ENCODE assay signal across 19 cellular contexts in the genomic region with DNA sequence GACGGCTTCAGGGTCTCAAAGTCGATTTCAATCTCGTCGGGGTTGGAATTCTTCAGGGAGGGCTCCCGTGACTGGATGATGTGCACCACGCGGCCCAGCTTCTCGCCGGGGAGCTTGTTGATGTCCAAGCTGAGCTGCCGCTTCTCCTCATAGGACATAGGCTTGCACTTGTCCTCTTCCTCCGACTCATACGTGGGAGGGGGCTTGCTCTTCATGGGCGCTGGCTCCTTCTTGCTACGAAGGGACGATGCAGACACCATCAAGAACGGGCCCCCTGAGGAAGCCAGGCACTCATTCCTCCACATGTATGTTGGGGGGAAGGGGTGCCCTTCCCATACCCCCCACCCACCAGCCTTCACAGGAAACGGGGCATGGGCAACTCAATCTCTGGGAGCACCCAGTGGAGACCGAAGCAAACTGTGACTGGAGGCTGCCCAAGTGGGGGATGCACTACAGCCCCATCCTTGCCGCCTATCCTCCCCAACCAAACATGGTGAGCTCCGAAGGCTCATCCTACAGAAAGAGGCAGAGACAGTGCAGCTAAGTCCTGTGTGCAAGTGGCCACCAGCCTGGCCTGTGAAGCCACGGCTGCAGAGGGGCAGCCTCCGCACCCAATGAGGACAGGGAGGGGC. TPM values are rescaled to one million over a fixed set of nuclear protein-coding genes. Genes with fewer than 3 reads are reported as not detected.
A peak's percentile ranks its signal among the peaks of the same experiment; 100 is the strongest.
DNase-seq lines count a peak whose midpoint lies in the region; ATAC-seq and TF ChIP-seq lines count a peak whose summit lies in the region.
"Had no signal": no experiment of that assay in that cellular context is flagged by ENCODE, and none has a peak within 500 bp of the region (broad histone marks: within the 10 kb centered on the region; RNA-seq: fewer than 3 reads in every experiment).

No MANE protein-coding gene starts in this region.

- no peaks in the 10 kb centered on the region for H3K27me3 Mint-ChIP-seq in activated T-cell treated with anti-CD3 and anti-CD28 coated beads, Interleukin-2, amount 50 U/mL, for 24 hours
- H3K27me3 Mint-ChIP-seq in chondrocyte (ENCODE audit: low read depth) = no peaks in the 10 kb centered on the region
- H3K27me3 Mint-ChIP-seq: B cell; CD4-positive, alpha-beta T cell had no signal

- no peaks in the 10 kb centered on the region for H3K9me2 ChIP-seq in OCI-LY7 (ENCODE audit: insufficient read depth, low read length)

- no peak for ATAC-seq in sciatic nerve
- ATAC-seq: GM12878, GM23338 had no signal

- TF ChIP-seq CTCF in OCI-LY7 (conservative IDR thresholded peaks at IDR 0.05; ENCODE audit: low read length) (no peak), chondrocyte (IDR thresholded peaks at IDR 0.05) (no peak)

- no peak overlapping the region for H2AFZ ChIP-seq in OCI-LY7 (ENCODE audit: low read length)
- H2AFZ ChIP-seq: GM23338 had no signal

- H3K4me1 Mint-ChIP-seq in activated T-cell treated with anti-CD3 and anti-CD28 coated beads, Interleukin-2, amount 50 U/mL, for 24 hours (ENCODE audit: low read depth) = no peaks in the 10 kb centered on the region
- H3K4me1 Mint-ChIP-seq in chondrocyte (ENCODE audit: low read depth) = peaks cover 37% of the 10 kb centered on the region

- H3K4me3 ChIP-seq in OCI-LY7 (ENCODE audit: low read depth, low read length, poor library complexity, severe bottlenecking) = no peak overlapping the region
- H3K4me3 ChIP-seq: GM12878, GM23338 had no signal

- no peaks in the 10 kb centered on the region for H3K9me3 Mint-ChIP-seq in activated T-cell treated with anti-CD3 and anti-CD28 coated beads, Interleukin-2, amount 50 U/mL, for 24 hours
- H3K9me3 Mint-ChIP-seq in chondrocyte (ENCODE audit: low read depth) = no peaks in the 10 kb centered on the region
- H3K9me3 Mint-ChIP-seq: CD4-positive, alpha-beta T cell had no signal

- CTCF ChIA-PET in OCI-LY7 (lab: Charles Lee; ENCODE audit: unreplicated experiment) = no interaction called here

- intact Hi-C loops in OCI-LY7 (cut with micrococcal nuclease; ENCODE audit: unreplicated experiment) = no loop called here
- intact Hi-C loops in sciatic nerve (cut with DNase I) = no loop called here

- no peak for DNase-seq in activated T-cell treated with anti-CD3 and anti-CD28 coated beads, Interleukin-2, amount 50 U/mL, for 24 hours
- no peak for DNase-seq in activated T-cell treated with anti-CD3 and anti-CD28 coated beads, Interleukin-2, amount 50 U/mL, for 1 hour
- DNase-seq in OCI-LY7 (ENCODE audit: low spot score) (no peak), chondrocyte (ENCODE audit: low spot score) (peak; percentile 71), sciatic nerve (ENCODE audit: low spot score) (peak; percentile 50), glomerular visceral epithelial cell (ENCODE audit: extremely low spot score) (no peak), Ammon's horn (ENCODE audit: low spot score) (no peak)
- DNase-seq in activated naive CD4-positive, alpha-beta T cell (lab: John Stamatoyannopoulos, UW) = no peak
- DNase-seq: CD4-positive, alpha-beta T cell; KBM-7; NCI-H187 treated with DMSO at 0.1 percent for 48 hours; NCI-H2227 treated with DMSO at 0.1 percent for 48 hours; NCI-H510A treated with DMSO at 0.1 percent for 48 hours; NCI-H774; OCI-M1 had no signal

- H3K27ac ChIP-seq in OCI-LY7 (ENCODE audit: low read depth, low read length, poor library complexity, severe bottlenecking) = no peak overlapping the region
- H3K27ac ChIP-seq: 22Rv1 had no signal

- H3K9me3 ChIP-seq in OCI-LY7 (ENCODE audit: low read length) = no peaks in the 10 kb centered on the region

- H3K36me3 Mint-ChIP-seq in activated T-cell treated with anti-CD3 and anti-CD28 coated beads, Interleukin-2, amount 50 U/mL, for 24 hours (ENCODE audit: low read depth) = peaks cover 98% of the 10 kb centered on the region
- peaks cover 30% of the 10 kb centered on the region for H3K36me3 Mint-ChIP-seq in chondrocyte (ENCODE audit: low read depth)

- H4K20me1 ChIP-seq in OCI-LY7 (ENCODE audit: insufficient read depth, low read length) = no peaks in the 10 kb centered on the region

- no peaks in the 10 kb centered on the region for H3K4me1 ChIP-seq in OCI-LY7 (ENCODE audit: insufficient read depth, low read length, poor library complexity, severe bottlenecking)

- POLR2A ChIA-PET in OCI-LY7 (lab: Charles Lee) = no interaction called here

- H3K36me3 ChIP-seq in OCI-LY7 (ENCODE audit: insufficient read depth, low read length) = peaks cover 94% of the 10 kb centered on the region

- H3K79me2 ChIP-seq in OCI-LY7 (ENCODE audit: insufficient read depth, low read depth, low read length) = no peaks in the 10 kb centered on the region

- H3K4me2 ChIP-seq in OCI-LY7 (ENCODE audit: low read length) = no peak overlapping the region
- H3K4me2 ChIP-seq: GM23338 had no signal

- TSS peak; percentile 84 for BruUV-seq in OCI-LY7 (replicated peaks; lab: Mats Ljungman, UMichigan)

- no peak overlapping the region for H3K4me3 Mint-ChIP-seq in activated T-cell treated with anti-CD3 and anti-CD28 coated beads, Interleukin-2, amount 50 U/mL, for 24 hours
- no peak overlapping the region for H3K4me3 Mint-ChIP-seq in chondrocyte (ENCODE audit: unreplicated experiment)
- H3K4me3 Mint-ChIP-seq: B cell; CD4-positive, alpha-beta T cell; GM23338 had no signal

- peak overlapping the region; percentile 41 for H3K27ac Mint-ChIP-seq in activated T-cell treated with anti-CD3 and anti-CD28 coated beads, Interleukin-2, amount 50 U/mL, for 24 hours
- H3K27ac Mint-ChIP-seq in chondrocyte (ENCODE audit: unreplicated experiment) = peak overlapping the region; percentile 36
- H3K27ac Mint-ChIP-seq: B cell; CD4-positive, alpha-beta T cell; GM23338 had no signal

RNA-seq across cellular contexts. Expression of a gene that starts 23.2 kb away (rescaled TPM):
- total RNA-seq in OCI-LY7 (2014; rRNA removed; shearing (Covaris generic)) = 0.08 and 0.25 TPM in 2 replicates
- total RNA-seq in OCI-LY7 (2022) (0.67 and 0.74 TPM in 2 replicates), chondrocyte (0.15 to 0.38 TPM in 2 of 3 replicates, not detected in the other), sciatic nerve (0.45 TPM)
- total RNA-seq: B cell; CD4-positive, alpha-beta T cell; GM12878 had no signal

RNA-seq across cellular contexts. Expression of a gene that starts 54.7 kb away (rescaled TPM):
- total RNA-seq in OCI-LY7 (2014; rRNA removed; shearing (Covaris generic)) = not detected in 2 replicates
- 0.25 and 0.28 TPM in 2 replicates for total RNA-seq in OCI-LY7 (2022)
- total RNA-seq in chondrocyte = 78.6 to 559 TPM (median 553 TPM) in 3 replicates
- 124 TPM for total RNA-seq in sciatic nerve
- total RNA-seq: CD4-positive, alpha-beta T cell had no signal

Comparison
In these comparisons a context has a peak if more than half of its experiments do, and no peak if none do; other contexts are left out.
1. DNase-seq: peak in chondrocyte (single experiment) and sciatic nerve (single experiment); none in activated T-cell treated with anti-CD3 and anti-CD28 coated beads, Interleukin-2, amount 50 U/mL, for 24 hours (single experiment), activated T-cell treated with anti-CD3 and anti-CD28 coated beads, Interleukin-2, amount 50 U/mL, for 1 hour (single experiment), OCI-LY7 (single experiment), glomerular visceral epithelial cell (single experiment), activated naive CD4-positive, alpha-beta T cell (0 of 4) and Ammon's horn (single experiment).
2. RNA of a gene that starts 54.7 kb away (total RNA-seq): 78.6 to 559 TPM in chondrocyte and 124 TPM in sciatic nerve (single experiment); 0.25 to 0.28 TPM in OCI-LY7; every median in the first group is over 10 times any median in the second.